Comparison of ENCODE assay signal across 8 cellular contexts in the genomic region with DNA sequence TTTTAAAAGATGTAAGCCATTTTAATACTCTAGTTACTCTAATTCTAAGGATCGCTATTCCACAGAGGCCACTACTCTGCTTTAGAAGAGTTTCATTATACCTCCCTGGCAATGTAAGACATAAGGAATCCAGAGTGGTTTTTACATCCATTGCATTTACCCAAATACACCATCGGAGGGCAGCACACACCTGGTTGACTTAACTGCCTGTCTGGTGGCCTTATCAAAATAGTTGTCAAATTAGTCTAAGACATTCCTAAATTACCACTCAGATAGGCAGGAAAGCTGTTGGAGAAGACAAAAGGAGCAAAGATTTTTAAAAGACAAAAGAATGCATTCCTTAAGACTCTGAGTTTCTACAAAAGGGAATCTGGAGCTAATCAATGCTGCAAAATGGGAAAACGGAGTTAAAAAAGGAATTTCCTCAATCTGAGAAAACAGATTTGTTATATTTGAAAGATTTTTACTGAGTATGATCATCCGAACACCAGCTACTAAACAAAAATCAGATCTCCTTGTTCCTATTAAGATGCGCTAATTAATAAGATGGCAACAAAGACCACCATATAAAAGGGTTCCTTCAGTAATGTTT. TPM values are rescaled to one million over a fixed set of nuclear protein-coding genes. Genes with fewer than 3 reads are reported as not detected.
DNase-seq lines count a peak whose midpoint lies in the region; ATAC-seq and TF ChIP-seq lines count a peak whose summit lies in the region.

No MANE protein-coding gene starts in this region.

- H3K36me3 ChIP-seq in H7 (replicated peaks; ENCODE audit: control insufficient read depth, insufficient read depth, low read length) (peaks cover 3% of the 10 kb centered on the region; the same call in 1 of the 2 replicates), kidney epithelial cell (ENCODE audit: control insufficient read depth, insufficient read depth, low read length) (no peaks in the 10 kb centered on the region)

- ATAC-seq in GM19455 (IDR thresholded peaks at IDR 0.05; ENCODE audit: unreplicated experiment): no peak

- H3K27me3 ChIP-seq in H7 (ENCODE audit: control insufficient read depth, insufficient read depth, low read length): no peaks in the 10 kb centered on the region
- H3K27me3 ChIP-seq in kidney epithelial cell (ENCODE audit: control insufficient read depth, insufficient read depth, low read length): no peaks in the 10 kb centered on the region

- H3K4me3 ChIP-seq in H7 (ENCODE audit: insufficient read depth, low read depth, low read length) (no peak overlapping the region), cardiac fibroblast (replicated peaks in 1 of 2; ENCODE audit: low read depth in 2 of 2, low read length in 2 of 2) (no peak overlapping the region), kidney epithelial cell (ENCODE audit: low read depth, low read length) (no peak overlapping the region)

- TF ChIP-seq CTCF in cardiac fibroblast (IDR thresholded peaks at IDR 0.05; ENCODE audit: low read depth, low read length) (peak; percentile 78), kidney epithelial cell (IDR thresholded peaks at IDR 0.05; ENCODE audit: insufficient read depth, low read length, poor library complexity, severe bottlenecking) (peak; percentile 63)

- DNase-seq in Daoy (ENCODE audit: low read depth) (peak; percentile 80), H7 (peak; percentile 49), NCI-H1417 treated with DMSO at 0.1 percent for 48 hours (lab: John Stamatoyannopoulos, UW) (peak; percentile 17), SKM-1 treated with dmso at 0.1 percent for 144 hours (lab: John Stamatoyannopoulos, UW; ENCODE audit: unreplicated experiment) (peak; percentile 29), cardiac fibroblast (ENCODE audit: low read depth in 2 of 2) (peak; percentile 87 to 88), kidney epithelial cell (ENCODE audit: low read depth) (peak; percentile 29)
- peak; percentile 11 for DNase-seq in stimulated activated CD8-positive, alpha-beta memory T cell treated with anti-CD3 and anti-CD28 coated beads, Interleukin-4, amount 100 ng/mL, for 24 hours (ENCODE audit: low read depth)

RNA-seq across cellular contexts. Expression of gene FGD4, which starts 33.8 kb away (rescaled TPM):
- total RNA-seq in Daoy (2014; rRNA removed; shearing (Covaris generic)): 4.3 and 5.2 TPM in 2 replicates
- 24.0 and 36.5 TPM in 2 replicates for total RNA-seq in H7 (2014; rRNA removed; shearing (Covaris generic))
- total RNA-seq in kidney epithelial cell: 11.0 and 17.5 TPM in 2 replicates

Comparison
In these comparisons a context has a peak if more than half of its experiments do, and no peak if none do; other contexts are left out.
1. DNase-seq: peak in every context shown above with its lines; median percentile 88 in cardiac fibroblast; 80 in Daoy; 49 in H7; 29 in SKM-1 treated with dmso at 0.1 percent for 144 hours; 29 in kidney epithelial cell; 17 in NCI-H1417 treated with DMSO at 0.1 percent for 48 hours; 11 in stimulated activated CD8-positive, alpha-beta memory T cell treated with anti-CD3 and anti-CD28 coated beads, Interleukin-4, amount 100 ng/mL, for 24 hours.